In the genomic region with DNA sequence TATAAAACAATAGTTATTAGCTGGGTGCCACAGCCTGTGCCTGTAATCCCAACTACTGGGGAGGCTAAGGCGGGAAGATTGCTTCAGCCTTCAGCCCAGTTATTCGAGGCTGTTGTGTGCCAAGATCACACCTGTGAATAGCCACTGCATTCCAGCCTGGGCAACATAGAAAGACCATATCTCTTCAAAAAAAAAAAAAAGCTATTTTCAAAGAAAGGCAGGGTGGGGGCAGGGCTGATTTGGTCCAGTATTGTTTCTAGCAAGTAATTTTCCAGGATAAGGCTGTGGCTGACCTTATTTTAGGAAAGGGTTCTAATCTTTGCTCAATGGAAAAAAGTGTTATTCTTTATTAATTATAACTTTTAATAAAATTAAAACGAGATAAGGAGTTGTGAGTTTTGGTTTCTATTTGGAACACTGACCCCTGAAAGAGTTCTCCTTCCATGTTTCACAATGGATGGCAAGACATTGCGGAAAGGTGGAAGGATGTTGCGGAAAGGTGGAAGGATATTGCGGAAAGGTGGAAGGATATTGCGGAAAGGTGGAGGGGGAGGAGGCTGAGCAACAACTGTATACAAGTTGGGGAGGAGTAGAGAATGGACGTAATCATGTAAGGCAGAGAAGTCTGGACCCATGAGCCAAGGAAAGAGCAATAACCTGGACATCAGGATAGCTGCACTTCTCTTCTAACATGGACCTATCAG, we compare ENCODE assay signal across 9 cellular contexts. TPM values are rescaled to one million over a fixed set of nuclear protein-coding genes. Genes with fewer than 3 reads are reported as not detected.
DNase-seq lines count a peak whose midpoint lies in the region; ATAC-seq and TF ChIP-seq lines count a peak whose summit lies in the region.
"Had no signal": no experiment of that assay in that cellular context is flagged by ENCODE, and none has a peak within 500 bp of the region (broad histone marks: within the 10 kb centered on the region; RNA-seq: fewer than 3 reads in every experiment).

No MANE protein-coding gene starts in this region.

- no peaks in the 10 kb centered on the region for H3K27me3 ChIP-seq in SU-DHL-6 (ENCODE audit: low read length)
- H3K27me3 ChIP-seq in fibroblast of lung (ENCODE audit: control insufficient read depth, insufficient read depth, low read length) = no peaks in the 10 kb centered on the region
- H3K27me3 ChIP-seq: SJSA1 had no signal

- DNase-seq in GM12864 (ENCODE audit: low read depth) (no peak), fibroblast of lung (ENCODE audit: low read depth in 2 of 2) (no peak), skeletal muscle cell (ENCODE audit: low read depth) (no peak)

- H3F3A ChIP-seq in SU-DHL-6 (ENCODE audit: insufficient read depth) = peaks cover 30% of the 10 kb centered on the region

- TF ChIP-seq CTCF in GM12864 (IDR thresholded peaks at IDR 0.05; ENCODE audit: low read depth, low read length, missing control alignments) (no peak), SU-DHL-6 (IDR thresholded peaks at IDR 0.05; ENCODE audit: insufficient read depth, low read length, poor library complexity, severe bottlenecking) (no peak), fibroblast of lung (conservative IDR thresholded peaks at IDR 0.05 in 1 of 2, IDR thresholded peaks at IDR 0.05 in 1 of 2; ENCODE audit: low read depth in 1 of 2, low read length in 2 of 2) (no peak)

- H3K27ac ChIP-seq in SU-DHL-6 (ENCODE audit: low read depth, low read length) = peak overlapping the region; percentile 94
- no peak overlapping the region for H3K27ac ChIP-seq in fibroblast of lung (ENCODE audit: insufficient read depth, low read length)

- H3K9ac ChIP-seq in SU-DHL-6 (ENCODE audit: low read length) (peak overlapping the region; percentile 81), fibroblast of lung (ENCODE audit: insufficient read depth, low read length) (no peak overlapping the region)

- H3K9me3 ChIP-seq in SU-DHL-6 (ENCODE audit: insufficient read depth, low read length) (no peaks in the 10 kb centered on the region), fibroblast of lung (ENCODE audit: control insufficient read depth, insufficient read depth, low read depth, low read length) (no peaks in the 10 kb centered on the region)
- H3K9me3 ChIP-seq: SJSA1 had no signal

- ATAC-seq in HG02642 (IDR thresholded peaks at IDR 0.05; ENCODE audit: poor library complexity, unreplicated experiment) (no peak), HG02870 (IDR thresholded peaks at IDR 0.05; ENCODE audit: unreplicated experiment) (no peak), HG03280 (IDR thresholded peaks at IDR 0.05; ENCODE audit: unreplicated experiment) (no peak), HG03039 (IDR thresholded peaks at IDR 0.05; ENCODE audit: unreplicated experiment) (no peak)

- H3K4me3 ChIP-seq in GM12864 (ENCODE audit: low read depth, low read length) = peak overlapping the region; percentile 65; the same call in 1 of the 2 replicates
- peak overlapping the region; percentile 93 for H3K4me3 ChIP-seq in SU-DHL-6 (ENCODE audit: insufficient read depth, low read length, poor library complexity, severe bottlenecking)
- H3K4me3 ChIP-seq in fibroblast of lung (replicated peaks in 1 of 4; ENCODE audit: control extremely low read depth in 1 of 4, insufficient read depth in 1 of 4, low read depth in 3 of 4, low read length in 4 of 4) = peak overlapping the region; percentile 70 to 98 (median 84)
- H3K4me3 ChIP-seq in skeletal muscle cell (ENCODE audit: low read depth, low read length) = peak overlapping the region; percentile 63

- peaks cover 13% of the 10 kb centered on the region for H3K36me3 ChIP-seq in SU-DHL-6 (ENCODE audit: low read length)
- no peaks in the 10 kb centered on the region for H3K36me3 ChIP-seq in fibroblast of lung (ENCODE audit: control insufficient read depth, insufficient read depth, low read length)

- H4K20me1 ChIP-seq in SU-DHL-6 (ENCODE audit: low read depth, low read length) = peaks cover 19% of the 10 kb centered on the region; the same call in 1 of the 2 replicates
- no peaks in the 10 kb centered on the region for H4K20me1 ChIP-seq in fibroblast of lung (ENCODE audit: control insufficient read depth, extremely low read depth, insufficient read depth, low read length)

- peaks cover 7% of the 10 kb centered on the region for H3K4me1 ChIP-seq in fibroblast of lung (ENCODE audit: control insufficient read depth, extremely low read depth, insufficient read depth, low read length)

- H3K79me2 ChIP-seq in SU-DHL-6 (ENCODE audit: insufficient read depth, low read length) (peaks cover 40% of the 10 kb centered on the region), fibroblast of lung (ENCODE audit: control insufficient read depth, insufficient read depth, low read length) (peaks cover 19% of the 10 kb centered on the region)

- H3K4me2 ChIP-seq in SU-DHL-6 (ENCODE audit: low read depth, low read length, poor library complexity, severe bottlenecking) (peak overlapping the region; percentile 84), fibroblast of lung (ENCODE audit: extremely low read depth, insufficient read depth, low read length) (peak overlapping the region; percentile 96)

- peak overlapping the region; percentile 73 for H2AFZ ChIP-seq in SU-DHL-6 (ENCODE audit: low read depth, low read length, severe bottlenecking)
- no peak overlapping the region for H2AFZ ChIP-seq in fibroblast of lung (ENCODE audit: low read length)

- H3K9me2 ChIP-seq in SU-DHL-6 (replicated peaks; ENCODE audit: insufficient read depth, low read length) = no peaks in the 10 kb centered on the region

RNA-seq across cellular contexts. Expression of gene C1GALT1, which starts 1.5 kb away (rescaled TPM):
- 12.3 and 17.0 TPM in 2 replicates for total RNA-seq in fibroblast of lung
- 23.9 and 26.3 TPM in 2 replicates for polyA plus RNA-seq in fibroblast of lung
- polyA plus RNA-seq in fibroblast of lung (2012) = 16.2 TPM in 2 replicates
- 0.63 and 1.6 TPM in 2 replicates for polyA minus RNA-seq in fibroblast of lung (ENCODE audit: low replicate concordance)
